Comparison of ENCODE assay signal across 8 cellular contexts in the genomic region with DNA sequence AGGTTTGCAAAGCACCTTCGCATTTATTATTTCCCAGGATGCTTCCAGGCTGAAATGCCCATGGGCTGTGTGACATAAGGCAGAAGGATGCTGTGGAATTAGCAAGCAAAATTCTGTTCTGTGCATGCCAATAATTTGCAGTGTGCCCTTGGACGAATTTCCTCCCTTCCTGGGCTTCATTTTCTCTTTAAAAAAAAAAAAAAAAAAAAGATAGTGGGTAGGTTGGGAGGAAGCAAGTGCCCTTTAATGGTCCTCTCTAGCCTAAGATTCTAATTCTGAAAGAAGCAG. TPM values are rescaled to one million over a fixed set of nuclear protein-coding genes. Genes with fewer than 3 reads are reported as not detected.
DNase-seq lines count a peak whose midpoint lies in the region; ATAC-seq, FAIRE-seq and TF ChIP-seq lines count a peak whose summit lies in the region.

No MANE protein-coding gene starts in this region.

- peak overlapping the region; percentile 96 for H3K4me2 ChIP-seq in A549

- DNase-seq in A549 (ENCODE audit: low read depth in 1 of 2, low spot score in 1 of 2), result no peak
- peak; percentile 57 for DNase-seq in NCI-H226
- DNase-seq in dorsolateral prefrontal cortex, result no peak
- DNase-seq in nephron progenitor cell, result no peak
- DNase-seq in SIG-M5 treated with dmso at 0.1 percent for 504 hours (lab: John Stamatoyannopoulos, UW; ENCODE audit: unreplicated experiment), result no peak
- no peak for DNase-seq in activated CD8-positive, alpha-beta memory T cell treated with anti-CD3 and anti-CD28 coated beads, Interleukin-2, amount 50 U/mL, for 48 hours

- H3K36me3 Mint-ChIP-seq in nephron progenitor cell (ENCODE audit: low read depth), result peaks cover 15% of the 10 kb centered on the region

- CTCF ChIA-PET in A549 (lab: Yijun Ruan, JAX), result interaction anchor here (0.5 to 29.3 kb wide), 3 partner anchors 11 to 72 kb away, joined by 3 to 699 read pairs (median 3); no protein-coding TSS in a partner anchor

- TF ChIP-seq RAD21 in A549 (conservative IDR thresholded peaks at IDR 0.05 in 1 of 2, IDR thresholded peaks at IDR 0.05 in 1 of 2), result no peak

- H3K27me3 Mint-ChIP-seq in nephron progenitor cell (ENCODE audit: low read depth, poor library complexity), result no peaks in the 10 kb centered on the region

- TF ChIP-seq CTCF in A549 (IDR thresholded peaks at IDR 0.05) (no peak), dorsolateral prefrontal cortex (IDR thresholded peaks at IDR 0.05 in 54 of 56, conservative IDR thresholded peaks at IDR 0.05 in 2 of 56; ENCODE audit: low read depth in 1 of 56, partially characterized antibody in 56 of 56) (peak in 1 of 56 donors; percentile 2), nephron progenitor cell (IDR thresholded peaks at IDR 0.05) (no peak)

- POLR2A ChIA-PET in A549 (lab: Yijun Ruan, JAX), result interaction anchor here (1.1 to 11.2 kb wide), 2 partner anchors 14 to 24 kb away, joined by 6 to 168 read pairs; no protein-coding TSS in a partner anchor

- H3K9me3 Mint-ChIP-seq in nephron progenitor cell, result no peaks in the 10 kb centered on the region

- TF ChIP-seq POLR2A in A549 (IDR thresholded peaks at IDR 0.05; ENCODE audit: low read length), result no peak

- peak overlapping the region; percentile 96 to 98 for H3K27ac ChIP-seq in A549
- peak overlapping the region; percentile 66 to 96 (median 91) for H3K27ac ChIP-seq in dorsolateral prefrontal cortex

- peaks cover 0 to 55% (median 7%) of the 10 kb centered on the region in 45 donors for H3K27me3 ChIP-seq in dorsolateral prefrontal cortex

- H3K9me3 ChIP-seq in A549, result no peaks in the 10 kb centered on the region

- H3K4me3 ChIP-seq in A549 (no peak overlapping the region), dorsolateral prefrontal cortex (peak overlapping the region in 34 of 59 donors; percentile 2 to 47 (median 25))

- FAIRE-seq in A549 (lab: Jason Lieb, UNC), result no peak

- ATAC-seq in A549, result no peak
- ATAC-seq in HG03025 (IDR thresholded peaks at IDR 0.05; ENCODE audit: low FRiP score, unreplicated experiment), result no peak
- no peak for ATAC-seq in GM18517 (IDR thresholded peaks at IDR 0.05; ENCODE audit: unreplicated experiment)

- H3K27ac Mint-ChIP-seq in nephron progenitor cell, result peak overlapping the region; percentile 100

- intact Hi-C loops in dorsolateral prefrontal cortex (cut with DNase I), result loop anchor here in 1 of 2 donors (5.0 kb wide), 1 partner anchor 201 kb away; no protein-coding TSS in a partner anchor

- no peak for TF ChIP-seq EP300 in A549 (IDR thresholded peaks at IDR 0.05)

- 4% methylated on average over 2 of the region's 2 CpGs for WGBS in A549 (ENCODE audit: missing lambda C conversion rate)

- H3K4me3 Mint-ChIP-seq in nephron progenitor cell, result peak overlapping the region; percentile 97

- H3K4me1 ChIP-seq in A549, result peaks cover 62% of the 10 kb centered on the region

- H3K4me1 Mint-ChIP-seq in nephron progenitor cell, result peaks cover 86% of the 10 kb centered on the region

TF ChIP-seq in A549, 52 proteins besides CTCF, POLR2A, EP300 and RAD21:
- TF ChIP-seq CHD4 (IDR thresholded peaks at IDR 0.05; ENCODE audit: borderline replicate concordance) (no peak), PHF8 (IDR thresholded peaks at IDR 0.05; ENCODE audit: borderline replicate concordance, low read depth) (no peak), SREBF2 (IDR thresholded peaks at IDR 0.05) (no peak), HDAC2 (IDR thresholded peaks at IDR 0.05) (no peak), BCL3 (IDR thresholded peaks at IDR 0.05) (no peak), HOXB5 (CRISPR knock-in tag; IDR thresholded peaks at IDR 0.05) (no peak), TFCP2L1 (CRISPR knock-in tag; IDR thresholded peaks at IDR 0.05) (no peak), USF2 (IDR thresholded peaks at IDR 0.05) (no peak), FOXS1 (CRISPR knock-in tag; IDR thresholded peaks at IDR 0.05) (no peak), TP53 (CRISPR knock-in tag; IDR thresholded peaks at IDR 0.05) (no peak), SMC3 (IDR thresholded peaks at IDR 0.05) (no peak), HOXA7 (CRISPR knock-in tag; IDR thresholded peaks at IDR 0.05) (no peak), NFE2L2 (conservative IDR thresholded peaks at IDR 0.05; ENCODE audit: low read length) (no peak), RARB (CRISPR knock-in tag; IDR thresholded peaks at IDR 0.05) (no peak)
- TF ChIP-seq, protein P1, sequence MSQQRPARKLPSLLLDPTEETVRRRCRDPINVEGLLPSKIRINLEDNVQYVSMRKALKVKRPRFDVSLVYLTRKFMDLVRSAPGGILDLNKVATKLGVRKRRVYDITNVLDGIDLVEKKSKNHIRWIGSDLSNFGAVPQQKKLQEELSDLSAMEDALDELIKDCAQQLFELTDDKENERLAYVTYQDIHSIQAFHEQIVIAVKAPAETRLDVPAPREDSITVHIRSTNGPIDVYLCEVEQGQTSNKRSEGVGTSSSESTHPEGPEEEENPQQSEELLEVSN (IDR thresholded peaks at IDR 0.05; ENCODE audit: borderline replicate concordance, low read depth), result no peak

RNA-seq across cellular contexts. Expression of gene ID3, which starts 2.5 kb away (rescaled TPM):
- polyA plus RNA-seq in A549 (2011; rRNA removed) (171 and 193 TPM in 2 replicates), A549 (2017; fragmentation: RNase III; extraction: RNeasy Plus Mini Kit Qiagen cat#74134 plus additional on column Dnase treatment) (209 to 336 TPM (median 288 TPM) in 3 replicates)
- polyA plus RNA-seq in A549 (2012; cell fraction: cytosol; rRNA removed), result 847 and 922 TPM in 2 replicates
- 1,068 and 1,236 TPM in 2 replicates for polyA plus RNA-seq in A549 (2012; cell fraction: nucleus; rRNA removed)
- 142 and 176 TPM in 2 replicates for polyA minus RNA-seq in A549 (2011; rRNA and poly(A)+ RNA removed)
- 100 to 1,000 TPM in 13 of 120 experiments, 10 to 100 TPM in 107; 20.5 to 247 (median 59.8) TPM for total RNA-seq in dorsolateral prefrontal cortex

RNA-seq across cellular contexts. Expression of gene E2F2, which starts 30.7 kb away (rescaled TPM):
- 0.90 and 1.6 TPM in 2 replicates for polyA plus RNA-seq in A549 (2011; rRNA removed)
- polyA plus RNA-seq in A549 (2012; cell fraction: cytosol; rRNA removed), result 1.8 and 2.4 TPM in 2 replicates
- polyA plus RNA-seq in A549 (2012; cell fraction: nucleus; rRNA removed), result 6.3 and 9.0 TPM in 2 replicates
- polyA plus RNA-seq in A549 (2017; fragmentation: RNase III; extraction: RNeasy Plus Mini Kit Qiagen cat#74134 plus additional on column Dnase treatment), result 3.4 to 3.9 TPM (median 3.4 TPM) in 3 replicates
- polyA minus RNA-seq in A549 (2011; rRNA and poly(A)+ RNA removed), result 3.0 and 3.3 TPM in 2 replicates
- 1 to 10 TPM in 1 of 120 experiments, under 1 TPM in 37, not detected in 82; 0.07 to 1.1 (median 0.15) TPM for total RNA-seq in dorsolateral prefrontal cortex
